Comparison of ENCODE assay signal across 8 cellular contexts in the genomic region with DNA sequence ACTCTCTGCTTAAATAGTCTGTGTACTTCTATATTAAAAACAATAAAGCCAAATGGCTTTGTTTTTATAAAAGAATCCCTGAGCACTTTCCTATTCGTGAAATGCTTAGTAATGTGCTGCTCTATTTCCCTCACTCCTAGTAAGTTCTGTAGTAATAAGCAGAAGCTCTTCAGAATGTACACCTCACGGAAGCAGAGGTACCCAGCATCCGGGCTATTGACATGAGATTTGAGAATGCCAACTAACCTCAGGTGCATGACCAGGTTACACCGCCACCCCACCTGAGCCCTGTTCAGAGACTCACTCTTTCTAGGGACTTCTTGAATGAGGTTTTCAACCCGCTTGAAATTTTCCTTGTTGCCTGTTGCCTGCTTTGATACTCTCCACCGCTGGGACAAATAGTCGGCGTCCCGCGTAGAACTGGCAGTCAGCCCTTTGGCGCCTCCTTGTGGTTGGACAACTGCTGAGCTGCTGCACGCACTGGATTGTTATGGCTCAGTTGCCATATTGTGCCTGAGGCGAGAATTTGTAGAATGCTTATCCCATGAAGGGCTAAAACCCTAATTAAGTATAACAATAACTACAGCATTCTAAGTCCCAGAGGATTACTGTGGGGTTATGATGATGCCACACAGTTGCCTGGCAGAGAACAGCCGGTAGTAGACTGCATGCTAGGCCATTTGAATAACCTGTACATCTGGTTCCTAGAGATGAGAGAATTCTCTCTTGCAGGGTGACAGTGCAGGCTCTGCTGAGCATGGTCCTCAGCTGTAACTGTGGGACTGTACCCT.
DNase-seq lines count a peak whose midpoint lies in the region; ATAC-seq and TF ChIP-seq lines count a peak whose summit lies in the region.

No MANE protein-coding gene starts in this region.

- no peak overlapping the region for H3K27ac ChIP-seq in AG04450 (ENCODE audit: low read depth, low read length)

- ATAC-seq in GM18511 (IDR thresholded peaks at IDR 0.05; ENCODE audit: unreplicated experiment) (peak; percentile 96), HG02973 (IDR thresholded peaks at IDR 0.05; ENCODE audit: unreplicated experiment) (peak; percentile 92)

- no peaks in the 10 kb centered on the region; the same call in 1 of the 2 replicates for H3K9me3 ChIP-seq in AG04450 (ENCODE audit: control insufficient read depth, insufficient read depth, low read length)

- H3K27me3 ChIP-seq in AG04450 (ENCODE audit: control insufficient read depth, insufficient read depth, low read length), result no peaks in the 10 kb centered on the region

- no peak overlapping the region for H3K4me3 ChIP-seq in AG04450 (ENCODE audit: low read depth, low read length)

- CTCF ChIA-PET in AG04450 (lab: Charles Lee), result interaction anchor here (0.5 to 9.6 kb wide), 38 partner anchors 12 to 1060 kb away, joined by 3 to 262 read pairs (median 4); partner anchors contain the start of gene KCNQ5

- peak; percentile 37 for DNase-seq in AG04450 (ENCODE audit: low read depth, low spot score)
- peak; percentile 68 for DNase-seq in NCI-H2107 (lab: John Stamatoyannopoulos, UW)
- DNase-seq in activated CD4-positive, CD25-positive, alpha-beta regulatory T cell treated with anti-CD3 and anti-CD28 coated beads, Interleukin-2, amount 50 U/mL, for 16 hours (ENCODE audit: low read depth, low spot score), result peak; percentile 57
- peak; percentile 54 for DNase-seq in central memory CD4-positive, alpha-beta T cell
- peak; percentile 89 for DNase-seq in left kidney (ENCODE audit: low read depth, low spot score)
- peak; percentile 86 for DNase-seq in stimulated activated CD4-positive, alpha-beta T cell treated with anti-CD3 and anti-CD28 coated beads, Interleukin-4, amount 100 ng/mL, for 24 hours

- POLR2A ChIA-PET in AG04450 (lab: Yijun Ruan, JAX), result no interaction called here

- peak; percentile 100 for TF ChIP-seq CTCF in AG04450 (IDR thresholded peaks at IDR 0.05; ENCODE audit: low read depth, low read length)

Comparison
In these comparisons a context has a peak if more than half of its experiments do, and no peak if none do; other contexts are left out.
1. DNase-seq: peak in every context shown above with its lines; median percentile 89 in left kidney; 86 in stimulated activated CD4-positive, alpha-beta T cell treated with anti-CD3 and anti-CD28 coated beads, Interleukin-4, amount 100 ng/mL, for 24 hours; 68 in NCI-H2107; 57 in activated CD4-positive, CD25-positive, alpha-beta regulatory T cell treated with anti-CD3 and anti-CD28 coated beads, Interleukin-2, amount 50 U/mL, for 16 hours; 54 in central memory CD4-positive, alpha-beta T cell; 37 in AG04450.